In genomic region chr9:108156270-108156998, GRCh38 we compare ENCODE assay signal across 1 cellular context.
TF ChIP-seq lines count a peak whose summit lies in the region.

No MANE protein-coding gene starts in this region.

TF ChIP-seq in HCT116, 20 proteins besides CTCF, POLR2A, EP300 and RAD21 (continued from another document):
- TF ChIP-seq SP1 (IDR thresholded peaks at IDR 0.05; ENCODE audit: low read depth) (peak; percentile 52; the same call in 1 of the 2 replicates), JUND (IDR thresholded peaks at IDR 0.05) (peak; percentile 46; the same call in 1 of the 2 replicates), CBX3 (IDR thresholded peaks at IDR 0.05; ENCODE audit: low read depth) (peak; percentile 51; the same call in 1 of the 2 replicates)
